ENCODE assay signal across 30 cellular contexts in genomic region chr13:30496147-30496546, GRCh38.
"Had no signal": no experiment of that assay in that cellular context is flagged by ENCODE, and none has a peak within 500 bp of the region (broad histone marks: within the 10 kb centered on the region; RNA-seq: fewer than 3 reads in every experiment).

No MANE protein-coding gene starts in this region.

- H3K36me3 ChIP-seq: lower lobe of right lung, ovary, prostate gland, stomach, thyroid gland, upper lobe of right lung had no signal

- DNase-seq: hippocampal formation; kidney glomerular epithelial cell; left cardiac atrium; left ventricle myocardium superior; lower lobe of right lung; mammary epithelial cell; mesendoderm; naive B cell; natural killer cell; ovary; posterior cingulate gyrus; retina; right cardiac atrium; stimulated activated CD4-positive, alpha-beta T cell treated with anti-CD3 and anti-CD28 coated beads, Interleukin-12 subunit alpha, Interleukin-12 subunit beta, amount 100 ng/mL, for 4 hours; stimulated activated CD4-positive, alpha-beta T cell treated with anti-CD3 and anti-CD28 coated beads, Interleukin-15, amount 100 ng/mL, for 24 hours; stimulated activated CD4-positive, alpha-beta T cell treated with anti-CD3 and anti-CD28 coated beads, Interleukin-2, amount 100 ng/mL, for 24 hours; stimulated activated CD4-positive, alpha-beta T cell treated with anti-CD3 and anti-CD28 coated beads, Interleukin-4, amount 100 ng/mL, for 1 hour; stimulated activated naive B cell treated with anti-CD40 and anti-IgM and Interleukin-4, amounts not matched to agents 10 μg/mL and 1 μg/mL and 100 μg/mL, for 72 hours; stimulated activated naive CD8-positive, alpha-beta T cell treated with anti-CD3 and anti-CD28 coated beads, Interleukin-15, Interleukin-2, amounts not matched to agents 100 U/mL and 50 U/mL, for 24 hours; stomach; testis; thyroid gland; trophoblast cell; upper lobe of right lung had no signal

- FAIRE-seq: keratinocyte, urothelium cell line had no signal

- H3K27me3 ChIP-seq: ovary, stomach, testis, thyroid gland, upper lobe of right lung had no signal

- H3K4me1 ChIP-seq: lower lobe of right lung, prostate gland, testis, thyroid gland, upper lobe of right lung had no signal

- ATAC-seq: left cardiac atrium; left lobe of liver; left ventricle myocardium superior; lower lobe of right lung; natural killer cell; right cardiac atrium; sciatic nerve; stimulated activated naive B cell treated with anti-CD40 and anti-IgM and Interleukin-4, amounts not matched to agents 10 μg/mL and 1 μg/mL and 100 μg/mL, for 72 hours; stimulated activated naive CD8-positive, alpha-beta T cell treated with anti-CD3 and anti-CD28 coated beads, Interleukin-15, Interleukin-2, amounts not matched to agents 100 U/mL and 50 U/mL, for 24 hours; upper lobe of right lung had no signal

- H3K27ac ChIP-seq: lower lobe of right lung, ovary, prostate gland, skin epidermis, stomach, testis, thyroid gland, upper lobe of right lung had no signal

- H3K9me3 ChIP-seq: lower lobe of right lung, ovary, prostate gland, stomach, testis, thyroid gland, upper lobe of right lung had no signal

- H3K4me3 ChIP-seq: lower lobe of right lung, ovary, prostate gland, skin epidermis, stomach, testis, thyroid gland, upper lobe of right lung had no signal
